ENCODE assay signal across 8 cellular contexts in genomic region chr17:15562613-15563374, GRCh38. TPM values are rescaled to one million over a fixed set of nuclear protein-coding genes. Genes with fewer than 3 reads are reported as not detected.
DNase-seq lines count a peak whose midpoint lies in the region; ATAC-seq and TF ChIP-seq lines count a peak whose summit lies in the region.
"Not testable (repeated sequence)": the region's sequence is repeated elsewhere in the genome, so short reads cannot be mapped to it uniquely, and the experiment has no call there.

No MANE protein-coding gene starts in this region.

- H3K4me3 ChIP-seq in Karpas-422 (ENCODE audit: low read length) (peak overlapping the region; percentile 64), colonic mucosa (peak overlapping the region; percentile 67), iPS DF 6.9 (ENCODE audit: low read length) (peak overlapping the region; percentile 63; the same call in 1 of the 2 replicates), neuronal stem cell (ENCODE audit: low read length in 2 of 2) (peak overlapping the region; percentile 71 to 96), upper lobe of left lung (peak overlapping the region; percentile 80 to 88 (median 80))

- not testable (repeated sequence) for H3K27me3 ChIP-seq in Karpas-422 (ENCODE audit: low read length); colonic mucosa; iPS DF 6.9 (ENCODE audit: control insufficient read depth, insufficient read depth, low read length); neuronal stem cell (ENCODE audit: control insufficient read depth in 3 of 3, insufficient read depth in 3 of 3, low read depth in 1 of 3, low read length in 3 of 3); upper lobe of left lung

- CTCF ChIA-PET in activated B cell treated with CpG ODN at 0.5 μM for 24 hours (lab: Charles Lee): not testable (repeated sequence)

- intact Hi-C loops in activated B cell treated with CpG ODN at 0.5 μM for 24 hours (cut with micrococcal nuclease); colonic mucosa (cut with DNase I): not testable (repeated sequence)

- H3K79me2 ChIP-seq in Karpas-422 (ENCODE audit: low read length): not testable (repeated sequence)

- not testable (repeated sequence) for H3K9me3 ChIP-seq in Karpas-422 (ENCODE audit: low read length); colonic mucosa; iPS DF 6.9 (ENCODE audit: control insufficient read depth, insufficient read depth, low read length); neuronal stem cell (replicated peaks in 1 of 2; ENCODE audit: control insufficient read depth in 2 of 2, insufficient read depth in 1 of 2, low read depth in 1 of 2, low read length in 2 of 2); upper lobe of left lung

- H3K4ac ChIP-seq in neuronal stem cell (ENCODE audit: low read length): not testable (repeated sequence)

- POLR2A ChIA-PET in activated B cell treated with CpG ODN at 0.5 μM for 24 hours (lab: Charles Lee): not testable (repeated sequence)

- H3K27ac ChIP-seq in Karpas-422 (ENCODE audit: low read length); colonic mucosa; iPS DF 6.9 (ENCODE audit: low read length): not testable (repeated sequence)
- H3K27ac ChIP-seq in neuronal stem cell (replicated peaks; ENCODE audit: low read length) (peak overlapping the region; percentile 22), upper lobe of left lung (peak overlapping the region; percentile 74 to 88 (median 82))

- not testable (repeated sequence) for H3K79me1 ChIP-seq in neuronal stem cell (ENCODE audit: low read depth, low read length)

- H2BK15ac ChIP-seq in neuronal stem cell (ENCODE audit: low read length): not testable (repeated sequence)

- H3K36me3 ChIP-seq in Karpas-422 (ENCODE audit: insufficient read depth, low read length); colonic mucosa; iPS DF 6.9 (ENCODE audit: control insufficient read depth, insufficient read depth, low read length); neuronal stem cell (replicated peaks in 1 of 2; ENCODE audit: control insufficient read depth in 2 of 2, insufficient read depth in 2 of 2, low read length in 2 of 2); upper lobe of left lung: not testable (repeated sequence)

- no CpG with 5 or more reads among the region's 34 CpGs for WGBS in iPS DF 6.9 (ENCODE audit: insufficient coverage, insufficient read length)
- WGBS in neuronal stem cell (ENCODE audit: extremely low coverage in 2 of 2, insufficient read length in 2 of 2, insufficient replicate concordance in 1 of 2), 2 donors: no CpG with 5 or more reads among the region's 34 CpGs
- WGBS in upper lobe of left lung, 2 donors: 8 to 20% methylated on average over 4 to 29 of the region's 34 CpGs

- not testable (repeated sequence) for H4K8ac ChIP-seq in neuronal stem cell (ENCODE audit: low read depth, low read length)

- H3K27ac Mint-ChIP-seq in activated B cell treated with CpG ODN at 0.5 μM for 24 hours: peak overlapping the region; percentile 41

- peak overlapping the region; percentile 96 for H3K4me3 Mint-ChIP-seq in activated B cell treated with CpG ODN at 0.5 μM for 24 hours

- not testable (repeated sequence) for DNase-seq in Karpas-422; activated B cell treated with CpG ODN at 0.5 μM for 24 hours; colonic mucosa; iPS DF 6.9 (ENCODE audit: low read depth, low spot score); neuronal stem cell (ENCODE audit: low spot score)
- peak in 1 of 2 donors; percentile 21 for DNase-seq in upper lobe of left lung

- H2BK12ac ChIP-seq in neuronal stem cell (ENCODE audit: low read length): not testable (repeated sequence)

- not testable (repeated sequence) for H4K20me1 ChIP-seq in Karpas-422 (ENCODE audit: insufficient read depth, low read depth, low read length)

- H2AK5ac ChIP-seq in neuronal stem cell (ENCODE audit: low read depth, low read length): not testable (repeated sequence)

- H3K14ac ChIP-seq in neuronal stem cell (ENCODE audit: low read length): not testable (repeated sequence)

- H2BK120ac ChIP-seq in neuronal stem cell (ENCODE audit: low read depth, low read length): not testable (repeated sequence)

- ATAC-seq in GM18861 (IDR thresholded peaks at IDR 0.05; ENCODE audit: unreplicated experiment) (peak; percentile 5), HG02610 (IDR thresholded peaks at IDR 0.05; ENCODE audit: unreplicated experiment) (peak; percentile 46), activated B cell treated with CpG ODN at 0.5 μM for 24 hours (ENCODE audit: low read depth) (peak; percentile 51), upper lobe of left lung (ENCODE audit: low FRiP score in 2 of 2) (peak in 1 of 2 donors; percentile 69)

- not testable (repeated sequence) for H3K36me3 Mint-ChIP-seq in activated B cell treated with CpG ODN at 0.5 μM for 24 hours (ENCODE audit: low read depth)

- H3K4me1 Mint-ChIP-seq in activated B cell treated with CpG ODN at 0.5 μM for 24 hours: not testable (repeated sequence)

- H3K9ac ChIP-seq in Karpas-422 (ENCODE audit: low read length) (peak overlapping the region; percentile 57), colonic mucosa (ENCODE audit: low read depth in 2 of 2, low read length in 2 of 2) (peak overlapping the region in 1 of 2 donors; percentile 69), neuronal stem cell (ENCODE audit: low read depth, low read length, poor library complexity) (peak overlapping the region; percentile 88)

- H3K27me3 Mint-ChIP-seq in activated B cell treated with CpG ODN at 0.5 μM for 24 hours: not testable (repeated sequence)

- not testable (repeated sequence) for H3K9me2 ChIP-seq in Karpas-422 (replicated peaks; ENCODE audit: insufficient read depth, low read length)

- H2BK5ac ChIP-seq in neuronal stem cell (ENCODE audit: low read length): not testable (repeated sequence)

- not testable (repeated sequence) for TF ChIP-seq CTCF in activated B cell treated with CpG ODN at 0.5 μM for 24 hours (IDR thresholded peaks at IDR 0.05); colonic mucosa (IDR thresholded peaks at IDR 0.05); upper lobe of left lung (IDR thresholded peaks at IDR 0.05)

- not testable (repeated sequence) for H4K91ac ChIP-seq in neuronal stem cell (ENCODE audit: low read depth, low read length, poor library complexity)

- peak overlapping the region; percentile 90 for H3K18ac ChIP-seq in neuronal stem cell (ENCODE audit: low read length)

- H3K23ac ChIP-seq in neuronal stem cell (ENCODE audit: low read depth, low read length, poor library complexity): peak overlapping the region; percentile 99

- H3K4me1 ChIP-seq in Karpas-422 (ENCODE audit: low read length); colonic mucosa; iPS DF 6.9 (ENCODE audit: control insufficient read depth, insufficient read depth, low read length); neuronal stem cell (ENCODE audit: control insufficient read depth in 2 of 2, insufficient read depth in 1 of 2, low read depth in 1 of 2, low read length in 2 of 2); upper lobe of left lung: not testable (repeated sequence)

- TF ChIP-seq EP300 in upper lobe of left lung (IDR thresholded peaks at IDR 0.05): not testable (repeated sequence)

- H2AFZ ChIP-seq in Karpas-422 (ENCODE audit: low read length) (peak overlapping the region; percentile 81; the same call in 1 of the 2 replicates), neuronal stem cell (ENCODE audit: low read length) (peak overlapping the region; percentile 92)

- not testable (repeated sequence) for H3K9me3 Mint-ChIP-seq in activated B cell treated with CpG ODN at 0.5 μM for 24 hours

- peak overlapping the region; percentile 47 for H3K4me2 ChIP-seq in Karpas-422 (ENCODE audit: low read depth, low read length, poor library complexity, severe bottlenecking)
- H3K4me2 ChIP-seq in neuronal stem cell (ENCODE audit: insufficient read depth, low read length, poor library complexity, severe bottlenecking): peak overlapping the region; percentile 25

- not testable (repeated sequence) for TF ChIP-seq POLR2A in upper lobe of left lung (IDR thresholded peaks at IDR 0.05)

RNA-seq across cellular contexts. Expression of gene TVP23C, which starts 0.5 kb away (rescaled TPM):
- total RNA-seq in Karpas-422 (2014; rRNA removed; shearing (Covaris generic); ENCODE audit: low replicate concordance): 13.7 and 13.8 TPM in 2 replicates
- total RNA-seq in activated B cell treated with CpG ODN at 0.5 μM for 24 hours (15.1 and 16.1 TPM in 2 replicates), colonic mucosa (10 to 100 TPM; 10.7 to 14.0 TPM), upper lobe of left lung (10 to 100 TPM; 15.3 to 54.0 (median 17.4) TPM)
- 3.4 TPM for polyA plus RNA-seq in neuronal stem cell (2013, experiment 1 of 2)
- polyA plus RNA-seq in neuronal stem cell (2013, experiment 2 of 2): 4.6 TPM

RNA-seq across cellular contexts. Expression of gene FBXW10B, which starts 56.7 kb away (rescaled TPM):
- 0.26 TPM in 1 of 2 replicates, not detected in the other for total RNA-seq in Karpas-422 (2014; rRNA removed; shearing (Covaris generic); ENCODE audit: low replicate concordance)
- total RNA-seq in activated B cell treated with CpG ODN at 0.5 μM for 24 hours (0.20 and 0.62 TPM in 2 replicates), colonic mucosa (1 to 10 TPM in 1 of 2 donors, under 1 TPM in 1; 0.42 to 4.2 TPM), upper lobe of left lung (10 to 100 TPM in 1 of 6 donors, 1 to 10 TPM in 4, under 1 TPM in 1; 0.34 to 11.1 (median 2.7) TPM)
- polyA plus RNA-seq in neuronal stem cell (2013, experiment 1 of 2): 0.26 TPM
- 0.22 TPM for polyA plus RNA-seq in neuronal stem cell (2013, experiment 2 of 2)
